Comparison of ENCODE assay signal across 18 cellular contexts in the genomic region with DNA sequence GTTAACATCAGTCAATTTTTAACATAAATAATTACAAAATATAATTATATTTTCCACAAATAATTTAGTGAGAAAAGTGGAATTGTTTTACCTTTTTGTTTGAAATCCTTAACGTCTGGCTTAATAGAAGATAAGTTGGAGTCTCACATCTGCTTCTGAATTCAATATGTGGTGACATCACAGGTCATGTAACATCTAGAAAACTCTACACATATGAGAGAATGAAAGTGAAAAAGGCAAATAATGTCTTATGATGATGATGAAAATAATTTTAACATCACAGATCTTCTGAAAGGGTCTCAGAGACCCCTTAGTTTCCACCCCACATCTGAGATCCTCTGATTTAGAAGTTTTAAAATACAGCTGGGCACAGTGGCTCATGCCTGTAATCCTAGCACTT.
"Had no signal": no experiment of that assay in that cellular context is flagged by ENCODE, and none has a peak within 500 bp of the region (broad histone marks: within the 10 kb centered on the region; RNA-seq: fewer than 3 reads in every experiment).

No MANE protein-coding gene starts in this region.

- H3K4me1 ChIP-seq: ascending aorta, esophagus muscularis mucosa, left ventricle myocardium inferior, suprapubic skin, tibial nerve had no signal

- H3K27me3 ChIP-seq: ascending aorta, esophagus muscularis mucosa, hepatocyte, spleen, tibial nerve had no signal

- H3K36me3 ChIP-seq: ascending aorta, esophagus muscularis mucosa, left ventricle myocardium inferior, suprapubic skin, tibial nerve, WERI-Rb-1 had no signal

- H3K4me3 ChIP-seq: ascending aorta, esophagus muscularis mucosa, hepatocyte, left ventricle myocardium inferior, spleen, suprapubic skin, tibial nerve had no signal

- DNase-seq: activated CD4-positive, CD25-positive, alpha-beta regulatory T cell treated with anti-CD3 and anti-CD28 coated beads, Interleukin-2, amount 50 U/mL, for 72 hours; activated T-cell treated with anti-CD3 and anti-CD28 coated beads, Interleukin-2, amount 50 U/mL, for 1 hour; effector memory CD8-positive, alpha-beta T cell; glutamatergic neuron; immature natural killer cell; kidney glomerular epithelial cell; left ventricle myocardium inferior; retina; spleen; stimulated activated CD4-positive, alpha-beta T cell treated with anti-CD3 and anti-CD28 coated beads, Interleukin-4, amount 100 ng/mL, for 24 hours; stimulated activated naive CD8-positive, alpha-beta T cell treated with anti-CD3 and anti-CD28 coated beads, Interleukin-15, amount 100 ng/mL, for 72 hours; WERI-Rb-1 had no signal

- H3K9me3 ChIP-seq: ascending aorta, esophagus muscularis mucosa, left ventricle myocardium inferior, spleen, suprapubic skin, tibial nerve had no signal

- H3K27ac ChIP-seq: ascending aorta, esophagus muscularis mucosa, hepatocyte, left ventricle myocardium inferior, suprapubic skin, tibial nerve, WERI-Rb-1 had no signal

- H3K4me2 ChIP-seq: hepatocyte had no signal

- ATAC-seq: effector memory CD8-positive, alpha-beta T cell; naive thymus-derived CD4-positive, alpha-beta T cell had no signal
